1 cellular context compared by ENCODE assay signal in genomic region chr18:9575558-9575957, GRCh38.
TF ChIP-seq lines count a peak whose summit lies in the region.

No MANE protein-coding gene starts in this region.

TF ChIP-seq in K562, 482 proteins besides CTCF, POLR2A, EP300 and RAD21 (continued from another document and continues in another):
- TF ChIP-seq ZBTB11 (CRISPR knock-in tag; IDR thresholded peaks at IDR 0.05) (no peak), CTBP1 (IDR thresholded peaks at IDR 0.05; ENCODE audit: borderline replicate concordance) (no peak; the same call in 1 of the 2 replicates), PTBP1 (IDR thresholded peaks at IDR 0.05; ENCODE audit: low read depth, low read length) (no peak), ZNF785 (CRISPR knock-in tag; IDR thresholded peaks at IDR 0.05) (no peak), NONO (IDR thresholded peaks at IDR 0.05; ENCODE audit: low read depth in 2 of 2, low read length in 1 of 2) (0 out of 4 replicates have a peak, but pooled peaks of 1 of the 2 experiments have one; percentile 22), GATAD2A (IDR thresholded peaks at IDR 0.05) (no peak), POU5F1 (IDR thresholded peaks at IDR 0.05; ENCODE audit: borderline replicate concordance, low read depth, low read length, partially characterized antibody) (no peak), GABPB1 (CRISPR knock-in tag; IDR thresholded peaks at IDR 0.05) (no peak), SAFB (IDR thresholded peaks at IDR 0.05; ENCODE audit: borderline replicate concordance, low read depth, low read length) (no peak), HNRNPH1 (optimal IDR thresholded peaks at IDR 0.05; ENCODE audit: low read depth, low read length) (no peak), TCF3 (CRISPR knock-in tag; IDR thresholded peaks at IDR 0.05) (peak; percentile 8; the same call in 1 of the 2 replicates), TFAM (CRISPR knock-in tag; conservative IDR thresholded peaks at IDR 0.05) (no peak), RFX7 (CRISPR knock-in tag; IDR thresholded peaks at IDR 0.05) (no peak), NR2C1 (IDR thresholded peaks at IDR 0.05) (no peak), NR2C1 (tag; IDR thresholded peaks at IDR 0.05) (peak; percentile 13; the same call in 1 of the 2 replicates), ELF2 (CRISPR knock-in tag; IDR thresholded peaks at IDR 0.05) (no peak), HNRNPK (IDR thresholded peaks at IDR 0.05; ENCODE audit: low read depth, low read length, poor library complexity, severe bottlenecking) (no peak), E2F3 (CRISPR knock-in tag; IDR thresholded peaks at IDR 0.05) (no peak), CBX1 (IDR thresholded peaks at IDR 0.05; ENCODE audit: low read depth) (no peak), CREB1 (IDR thresholded peaks at IDR 0.05) (no peak), CREB1 (CRISPR knock-in tag; IDR thresholded peaks at IDR 0.05) (no peak), ZNF75A (CRISPR knock-in tag; IDR thresholded peaks at IDR 0.05) (0 out of 2 replicates have a peak, but pooled peaks have one; percentile 9), ZNF398 (CRISPR knock-in tag; IDR thresholded peaks at IDR 0.05) (no peak), POLR3A (IDR thresholded peaks at IDR 0.05; ENCODE audit: borderline replicate concordance, extremely low read depth, insufficient read depth, insufficient read length) (no peak), U2AF1 (optimal IDR thresholded peaks at IDR 0.05; ENCODE audit: low read depth, low read length) (no peak), SLC30A9 (CRISPR knock-in tag; IDR thresholded peaks at IDR 0.05) (no peak), DMBX1 (CRISPR knock-in tag; IDR thresholded peaks at IDR 0.05; ENCODE audit: borderline replicate concordance) (no peak), STAG1 (CRISPR knock-in tag; IDR thresholded peaks at IDR 0.05; ENCODE audit: borderline replicate concordance) (peak; percentile 56; the same call in 1 of the 2 replicates), JUNB (CRISPR knock-in tag; conservative IDR thresholded peaks at IDR 0.05) (no peak), SIN3A (IDR thresholded peaks at IDR 0.05; ENCODE audit: borderline replicate concordance in 2 of 2, control insufficient read depth in 1 of 2, low read depth in 2 of 2, low read length in 2 of 2) (no peak), ELF1 (tag; IDR thresholded peaks at IDR 0.05) (no peak), OTX1 (CRISPR knock-in tag; IDR thresholded peaks at IDR 0.05) (no peak), SMAD4 (CRISPR knock-in tag; conservative IDR thresholded peaks at IDR 0.05) (no peak), ARID3B (CRISPR knock-in tag; IDR thresholded peaks at IDR 0.05; ENCODE audit: borderline replicate concordance) (no peak), ZNF764 (CRISPR knock-in tag; IDR thresholded peaks at IDR 0.05; ENCODE audit: low read depth) (no peak), ZBTB43 (CRISPR knock-in tag; IDR thresholded peaks at IDR 0.05) (no peak), PPARD (CRISPR knock-in tag; IDR thresholded peaks at IDR 0.05) (no peak), CBX5 (IDR thresholded peaks at IDR 0.05; ENCODE audit: borderline replicate concordance, low read depth) (no peak), ETV6 (IDR thresholded peaks at IDR 0.05; ENCODE audit: borderline replicate concordance in 1 of 2, low read depth in 2 of 2, low read length in 1 of 2) (no peak), ETV6 (CRISPR knock-in tag; IDR thresholded peaks at IDR 0.05; ENCODE audit: borderline replicate concordance) (no peak), ZC3H8 (IDR thresholded peaks at IDR 0.05) (no peak), DDX20 (tag; IDR thresholded peaks at IDR 0.05; ENCODE audit: low read depth) (no peak), HDAC2 (IDR thresholded peaks at IDR 0.05) (no peak), RNF2 (IDR thresholded peaks at IDR 0.05) (no peak), POLR2AphosphoS5 (IDR thresholded peaks at IDR 0.05; ENCODE audit: control insufficient read depth, insufficient read depth, low read depth, low read length) (peak; percentile 50; the same call in 1 of the 2 replicates)
- TF ChIP-seq, protein P1, sequence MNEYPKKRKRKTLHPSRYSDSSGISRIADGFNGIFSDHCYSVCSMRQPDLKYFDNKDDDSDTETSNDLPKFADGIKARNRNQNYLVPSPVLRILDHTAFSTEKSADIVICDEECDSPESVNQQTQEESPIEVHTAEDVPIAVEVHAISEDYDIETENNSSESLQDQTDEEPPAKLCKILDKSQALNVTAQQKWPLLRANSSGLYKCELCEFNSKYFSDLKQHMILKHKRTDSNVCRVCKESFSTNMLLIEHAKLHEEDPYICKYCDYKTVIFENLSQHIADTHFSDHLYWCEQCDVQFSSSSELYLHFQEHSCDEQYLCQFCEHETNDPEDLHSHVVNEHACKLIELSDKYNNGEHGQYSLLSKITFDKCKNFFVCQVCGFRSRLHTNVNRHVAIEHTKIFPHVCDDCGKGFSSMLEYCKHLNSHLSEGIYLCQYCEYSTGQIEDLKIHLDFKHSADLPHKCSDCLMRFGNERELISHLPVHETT (CRISPR knock-in tag; conservative IDR thresholded peaks at IDR 0.05 in 1 of 2, IDR thresholded peaks at IDR 0.05 in 1 of 2), result no peak
- TF ChIP-seq, protein P2, sequence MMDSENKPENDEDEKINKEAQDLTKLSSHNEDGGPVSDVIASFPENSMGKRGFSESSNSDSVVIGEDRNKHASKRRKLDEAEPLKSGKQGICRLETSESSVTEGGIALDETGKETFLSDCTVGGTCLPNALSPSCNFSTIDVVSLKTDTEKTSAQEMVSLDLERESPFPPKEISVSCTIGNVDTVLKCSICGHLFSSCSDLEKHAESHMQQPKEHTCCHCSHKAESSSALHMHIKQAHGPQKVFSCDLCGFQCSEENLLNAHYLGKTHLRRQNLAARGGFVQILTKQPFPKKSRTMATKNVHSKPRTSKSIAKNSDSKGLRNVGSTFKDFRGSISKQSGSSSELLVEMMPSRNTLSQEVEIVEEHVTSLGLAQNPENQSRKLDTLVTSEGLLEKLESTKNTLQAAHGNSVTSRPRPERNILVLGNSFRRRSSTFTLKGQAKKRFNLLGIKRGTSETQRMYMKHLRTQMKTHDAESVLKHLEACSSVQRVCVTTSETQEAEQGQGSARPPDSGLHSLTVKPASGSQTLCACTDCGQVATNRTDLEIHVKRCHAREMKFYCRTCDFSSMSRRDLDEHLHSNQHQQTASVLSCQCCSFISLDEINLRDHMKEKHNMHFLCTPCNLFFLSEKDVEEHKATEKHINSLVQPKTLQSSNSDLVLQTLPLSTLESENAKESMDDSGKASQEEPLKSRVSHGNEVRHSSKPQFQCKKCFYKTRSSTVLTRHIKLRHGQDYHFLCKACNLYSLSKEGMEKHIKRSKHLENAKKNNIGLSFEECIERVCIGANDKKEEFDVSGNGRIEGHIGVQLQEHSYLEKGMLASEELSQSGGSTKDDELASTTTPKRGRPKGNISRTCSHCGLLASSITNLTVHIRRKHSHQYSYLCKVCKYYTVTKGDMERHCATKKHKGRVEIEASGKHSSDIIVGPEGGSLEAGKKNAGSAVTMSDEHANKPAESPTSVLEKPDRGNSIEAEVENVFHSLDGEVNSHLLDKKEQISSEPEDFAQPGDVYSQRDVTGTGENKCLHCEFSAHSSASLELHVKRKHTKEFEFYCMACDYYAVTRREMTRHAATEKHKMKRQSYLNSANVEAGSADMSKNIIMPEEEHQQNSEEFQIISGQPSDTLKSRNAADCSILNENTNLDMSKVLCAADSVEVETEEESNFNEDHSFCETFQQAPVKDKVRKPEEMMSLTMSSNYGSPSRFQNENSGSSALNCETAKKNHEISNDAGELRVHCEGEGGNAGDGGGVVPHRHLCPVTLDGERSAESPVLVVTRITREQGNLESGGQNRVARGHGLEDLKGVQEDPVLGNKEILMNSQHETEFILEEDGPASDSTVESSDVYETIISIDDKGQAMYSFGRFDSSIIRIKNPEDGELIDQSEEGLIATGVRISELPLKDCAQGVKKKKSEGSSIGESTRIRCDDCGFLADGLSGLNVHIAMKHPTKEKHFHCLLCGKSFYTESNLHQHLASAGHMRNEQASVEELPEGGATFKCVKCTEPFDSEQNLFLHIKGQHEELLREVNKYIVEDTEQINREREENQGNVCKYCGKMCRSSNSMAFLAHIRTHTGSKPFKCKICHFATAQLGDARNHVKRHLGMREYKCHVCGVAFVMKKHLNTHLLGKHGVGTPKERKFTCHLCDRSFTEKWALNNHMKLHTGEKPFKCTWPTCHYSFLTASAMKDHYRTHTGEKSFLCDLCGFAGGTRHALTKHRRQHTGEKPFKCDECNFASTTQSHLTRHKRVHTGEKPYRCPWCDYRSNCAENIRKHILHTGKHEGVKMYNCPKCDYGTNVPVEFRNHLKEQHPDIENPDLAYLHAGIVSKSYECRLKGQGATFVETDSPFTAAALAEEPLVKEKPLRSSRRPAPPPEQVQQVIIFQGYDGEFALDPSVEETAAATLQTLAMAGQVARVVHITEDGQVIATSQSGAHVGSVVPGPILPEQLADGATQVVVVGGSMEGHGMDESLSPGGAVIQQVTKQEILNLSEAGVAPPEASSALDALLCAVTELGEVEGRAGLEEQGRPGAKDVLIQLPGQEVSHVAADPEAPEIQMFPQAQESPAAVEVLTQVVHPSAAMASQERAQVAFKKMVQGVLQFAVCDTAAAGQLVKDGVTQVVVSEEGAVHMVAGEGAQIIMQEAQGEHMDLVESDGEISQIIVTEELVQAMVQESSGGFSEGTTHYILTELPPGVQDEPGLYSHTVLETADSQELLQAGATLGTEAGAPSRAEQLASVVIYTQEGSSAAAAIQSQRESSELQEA (IDR thresholded peaks at IDR 0.05; ENCODE audit: low read depth), result no peak
- TF ChIP-seq, protein P3, sequence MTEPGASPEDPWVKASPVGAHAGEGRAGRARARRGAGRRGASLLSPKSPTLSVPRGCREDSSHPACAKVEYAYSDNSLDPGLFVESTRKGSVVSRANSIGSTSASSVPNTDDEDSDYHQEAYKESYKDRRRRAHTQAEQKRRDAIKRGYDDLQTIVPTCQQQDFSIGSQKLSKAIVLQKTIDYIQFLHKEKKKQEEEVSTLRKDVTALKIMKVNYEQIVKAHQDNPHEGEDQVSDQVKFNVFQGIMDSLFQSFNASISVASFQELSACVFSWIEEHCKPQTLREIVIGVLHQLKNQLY (CRISPR knock-in tag; conservative IDR thresholded peaks at IDR 0.05), result no peak
- TF ChIP-seq, protein P4, sequence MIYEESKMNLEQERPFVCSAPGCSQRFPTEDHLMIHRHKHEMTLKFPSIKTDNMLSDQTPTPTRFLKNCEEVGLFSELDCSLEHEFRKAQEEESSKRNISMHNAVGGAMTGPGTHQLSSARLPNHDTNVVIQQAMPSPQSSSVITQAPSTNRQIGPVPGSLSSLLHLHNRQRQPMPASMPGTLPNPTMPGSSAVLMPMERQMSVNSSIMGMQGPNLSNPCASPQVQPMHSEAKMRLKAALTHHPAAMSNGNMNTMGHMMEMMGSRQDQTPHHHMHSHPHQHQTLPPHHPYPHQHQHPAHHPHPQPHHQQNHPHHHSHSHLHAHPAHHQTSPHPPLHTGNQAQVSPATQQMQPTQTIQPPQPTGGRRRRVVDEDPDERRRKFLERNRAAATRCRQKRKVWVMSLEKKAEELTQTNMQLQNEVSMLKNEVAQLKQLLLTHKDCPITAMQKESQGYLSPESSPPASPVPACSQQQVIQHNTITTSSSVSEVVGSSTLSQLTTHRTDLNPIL (CRISPR knock-in tag; IDR thresholded peaks at IDR 0.05), result no peak
